9 cellular contexts compared by ENCODE assay signal in the genomic region with DNA sequence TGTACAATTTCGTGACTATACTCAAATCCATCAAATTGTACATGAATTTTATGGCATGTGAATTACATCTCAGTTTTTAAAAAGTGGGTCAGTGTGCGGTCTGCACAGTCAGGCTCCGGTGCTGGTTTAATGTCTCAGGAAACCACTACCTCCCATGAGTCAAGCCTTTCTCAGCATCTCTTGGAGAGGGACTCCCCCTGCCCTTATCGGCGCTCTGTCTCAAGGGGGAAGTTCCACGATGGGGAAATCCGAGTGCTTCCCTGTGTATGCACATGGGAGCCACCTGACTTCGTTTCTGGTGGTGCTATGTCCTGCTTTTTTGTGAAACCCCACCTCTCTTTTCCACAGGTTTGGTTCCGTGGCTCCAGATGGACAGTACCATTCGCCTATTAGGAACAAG.
DNase-seq lines count a peak whose midpoint lies in the region; ATAC-seq, FAIRE-seq and TF ChIP-seq lines count a peak whose summit lies in the region.
"Had no signal": no experiment of that assay in that cellular context is flagged by ENCODE, and none has a peak within 500 bp of the region (broad histone marks: within the 10 kb centered on the region; RNA-seq: fewer than 3 reads in every experiment).

No MANE protein-coding gene starts in this region.

- ATAC-seq in GM21381 (IDR thresholded peaks at IDR 0.05; ENCODE audit: unreplicated experiment) (peak; percentile 63), pancreas (no peak), HG02885 (IDR thresholded peaks at IDR 0.05; ENCODE audit: poor library complexity, unreplicated experiment) (no peak)

- H3K4me3 ChIP-seq in NB4 (ENCODE audit: low read depth, low read length) = no peak overlapping the region
- no peak overlapping the region for H3K4me3 ChIP-seq in pancreas
- H3K4me3 ChIP-seq in tibial artery = no peak overlapping the region
- H3K4me3 ChIP-seq: MG63 had no signal

- WGBS in pancreas, 2 donors = 80 to 86% methylated on average over 10 of the region's 10 CpGs

- DNase-seq in NB4 (ENCODE audit: low read depth) (peak; percentile 65), pancreas (no peak), tibial artery (no peak), NCI-H1105 (lab: John Stamatoyannopoulos, UW) (no peak)
- peak; percentile 36 for DNase-seq in activated effector memory CD4-positive, alpha-beta T cell treated with Interleukin-2 at 50 U/mL for 16 hours
- peak; percentile 10 to 16 for DNase-seq in stimulated activated CD8-positive, alpha-beta memory T cell treated with anti-CD3 and anti-CD28 coated beads, Interleukin-2, amount 100 ng/mL, for 1 hour (ENCODE audit: low read depth in 2 of 2)
- DNase-seq: MG63 had no signal

- no peaks in the 10 kb centered on the region for H3K36me3 ChIP-seq in pancreas
- H3K36me3 ChIP-seq in tibial artery = no peaks in the 10 kb centered on the region
- H3K36me3 ChIP-seq: MG63 had no signal

- TF ChIP-seq CTCF in NB4 (IDR thresholded peaks at IDR 0.05; ENCODE audit: low read depth, low read length) (no peak), pancreas (IDR thresholded peaks at IDR 0.05) (no peak), tibial artery (IDR thresholded peaks at IDR 0.05) (no peak)

- TF ChIP-seq POLR2A in NB4 (IDR thresholded peaks at IDR 0.05; ENCODE audit: extremely low read depth, insufficient read length) = no peak

- no peak for FAIRE-seq in pancreas (lab: Jason Lieb, UNC)

- H3K27ac ChIP-seq in pancreas = no peak overlapping the region
- H3K27ac ChIP-seq in tibial artery = no peak overlapping the region

- H3K27me3 ChIP-seq in pancreas (peaks cover 0 to 7% (median 2%) of the 10 kb centered on the region in 4 donors), tibial artery (peaks cover 0 to 5% of the 10 kb centered on the region in 2 donors)

- intact Hi-C loops in pancreas (cut with DNase I) (no loop called here), tibial artery (cut with DNase I; ENCODE audit: low total_unique reads) (no loop called here)

- H3K4me1 ChIP-seq in pancreas (no peaks in the 10 kb centered on the region), tibial artery (no peaks in the 10 kb centered on the region)

- H3K9me3 ChIP-seq in pancreas = no peaks in the 10 kb centered on the region
- peaks cover 0 to 5% (median 4%) of the 10 kb centered on the region in 3 donors for H3K9me3 ChIP-seq in tibial artery

Comparison
In these comparisons a context has a peak if more than half of its experiments do, and no peak if none do; other contexts are left out.
1. DNase-seq: peak in NB4 (single experiment), activated effector memory CD4-positive, alpha-beta T cell treated with Interleukin-2 at 50 U/mL for 16 hours (single experiment) and stimulated activated CD8-positive, alpha-beta memory T cell treated with anti-CD3 and anti-CD28 coated beads, Interleukin-2, amount 100 ng/mL, for 1 hour (2 of 2); none in pancreas (0 of 6), tibial artery (0 of 2) and NCI-H1105 (single experiment).